7 cellular contexts compared by ENCODE assay signal in genomic region chr5:154190652-154191304, GRCh38. TPM values are rescaled to one million over a fixed set of nuclear protein-coding genes. Genes with fewer than 3 reads are reported as not detected.
DNase-seq lines count a peak whose midpoint lies in the region; ATAC-seq and TF ChIP-seq lines count a peak whose summit lies in the region.

GALNT10 (plus strand) TSS chr5:154190733; CDS start chr5:154190867, 134 bp downstream.

- peak within 1 kb of the TSS; percentile 89 to 97 (median 95) for H3K4me3 Mint-ChIP-seq in brain

- TF ChIP-seq CTCF in brain (conservative IDR thresholded peaks at IDR 0.05): no peak

- no CpG with 5 or more reads among the region's 72 CpGs for WGBS in iPS DF 6.9 (ENCODE audit: insufficient coverage, insufficient read length)

- H3K9me3 Mint-ChIP-seq in brain: no peaks in the 10 kb centered on the region

- peak; percentile 78 for ATAC-seq in GM19452 (IDR thresholded peaks at IDR 0.05; ENCODE audit: unreplicated experiment)
- peak; percentile 52 for ATAC-seq in HG03469 (IDR thresholded peaks at IDR 0.05; ENCODE audit: unreplicated experiment)

- H3K27me3 ChIP-seq in iPS DF 6.9 (ENCODE audit: control insufficient read depth, insufficient read depth, low read length): peaks cover 16% of the 10 kb centered on the region

- H3K27me3 Mint-ChIP-seq in brain: peaks cover 52% of the 10 kb centered on the region

- no peaks in the 10 kb centered on the region for H3K36me3 ChIP-seq in iPS DF 6.9 (ENCODE audit: control insufficient read depth, insufficient read depth, low read length)

- no peaks in the 10 kb centered on the region for H3K9me3 ChIP-seq in iPS DF 6.9 (ENCODE audit: control insufficient read depth, insufficient read depth, low read length)

- peak within 1 kb of the TSS; percentile 80 to 97 (median 93) for H3K27ac Mint-ChIP-seq in brain

- H3K27ac ChIP-seq in iPS DF 6.9 (ENCODE audit: low read length): no peak within 1 kb of the TSS

- H3K36me3 Mint-ChIP-seq in brain: peaks cover 4% of the 10 kb centered on the region

- DNase-seq in G401 (ENCODE audit: low spot score) (peak; percentile 52), SK-MEL-5 (ENCODE audit: low read depth, low spot score) (peak; percentile 37), iPS DF 6.9 (ENCODE audit: low read depth, low spot score) (no peak), retina (peak; percentile 61)

- peaks cover 54% of the 10 kb centered on the region for H3K4me1 Mint-ChIP-seq in brain

- H3K4me3 ChIP-seq in iPS DF 6.9 (ENCODE audit: low read length): peak within 1 kb of the TSS; percentile 92; the same call in 1 of the 2 replicates

- peaks cover 3% of the 10 kb centered on the region; the same call in 1 of the 2 replicates for H3K4me1 ChIP-seq in iPS DF 6.9 (ENCODE audit: control insufficient read depth, insufficient read depth, low read length)

- in situ Hi-C loops in G401 (cut with HindIII; ENCODE audit: low sequenced_read_pairs) (no loop called here), SK-MEL-5 (cut with HindIII; ENCODE audit: low pct_unique_long_range_greater_than_20kb, low sequenced_read_pairs) (no loop called here)

RNA-seq across cellular contexts. Expression of gene GALNT10, which starts in this region (rescaled TPM):
- total RNA-seq in G401 (2014; rRNA removed; shearing (Covaris generic)): 47.8 and 61.1 TPM in 2 replicates
- total RNA-seq in SK-MEL-5 (2014; rRNA removed; shearing (Covaris generic)): 8.7 and 11.0 TPM in 2 replicates
- 11.9 and 13.8 TPM in 2 replicates for polyA plus RNA-seq in SK-MEL-5 (2015; cell fraction: cytosol; rRNA removed)
- polyA plus RNA-seq in SK-MEL-5 (2015; cell fraction: nucleus; rRNA removed): 10.9 and 12.0 TPM in 2 replicates
- polyA plus RNA-seq in brain (ENCODE audit: insufficient read depth, low read depth, low replicate concordance): 5.0 TPM
